10 cellular contexts compared by ENCODE assay signal in genomic region chr7:55100172-55100961, GRCh38.
DNase-seq lines count a peak whose midpoint lies in the region; ATAC-seq and TF ChIP-seq lines count a peak whose summit lies in the region.
"Had no signal": no experiment of that assay in that cellular context is flagged by ENCODE, and none has a peak within 500 bp of the region (broad histone marks: within the 10 kb centered on the region; RNA-seq: fewer than 3 reads in every experiment).

No MANE protein-coding gene starts in this region.

- no peak overlapping the region for H3K4me3 Mint-ChIP-seq in T-helper 17 cell

- H3K27me3 Mint-ChIP-seq in T-helper 17 cell: peaks cover 62% of the 10 kb centered on the region

- peaks cover 5% of the 10 kb centered on the region for H3K4me1 Mint-ChIP-seq in T-helper 17 cell

- DNase-seq in COR-L47 (lab: John Stamatoyannopoulos, UW) (peak; percentile 47), RWPE1 (ENCODE audit: low spot score) (no peak), cardiac septum (ENCODE audit: low spot score) (peak; percentile 90), putamen (ENCODE audit: low spot score) (peak; percentile 69), NCI-H446 (lab: John Stamatoyannopoulos, UW) (no peak), T-helper 17 cell (no peak)
- no peak for DNase-seq in activated CD8-positive, alpha-beta memory T cell treated with anti-CD3 and anti-CD28 coated beads for 24 hours
- DNase-seq: stimulated activated CD4-positive, alpha-beta T cell treated with anti-CD3 and anti-CD28 coated beads, Interleukin-2, amount 100 ng/mL, for 48 hours had no signal

- no peak for ATAC-seq in GM19351 (IDR thresholded peaks at IDR 0.05; ENCODE audit: unreplicated experiment)
- no peak for ATAC-seq in T-helper 17 cell
- ATAC-seq: left colon had no signal

- intact Hi-C loops in cardiac septum (cut with DNase I): no loop called here

- H3K27ac ChIP-seq in RWPE1: peak overlapping the region; percentile 79

- POLR2A ChIA-PET in RWPE1 (lab: Yijun Ruan, JAX; ENCODE audit: low non-redundant PET): no interaction called here

- H3K27ac Mint-ChIP-seq in T-helper 17 cell: no peak overlapping the region

- peaks cover 4% of the 10 kb centered on the region for H3K36me3 Mint-ChIP-seq in T-helper 17 cell (ENCODE audit: low read depth)

- no peak for TF ChIP-seq CTCF in RWPE1 (conservative IDR thresholded peaks at IDR 0.05; ENCODE audit: low read depth)

- H3K9me3 ChIP-seq in T-helper 17 cell (ENCODE audit: control insufficient read depth, low read length, poor library complexity, severe bottlenecking): no peaks in the 10 kb centered on the region

- CTCF ChIA-PET in RWPE1 (lab: Yijun Ruan, JAX): no interaction called here

Comparison
In these comparisons a context has a peak if more than half of its experiments do, and no peak if none do; other contexts are left out.
1. DNase-seq: peak in COR-L47 (single experiment), cardiac septum (single experiment) and putamen (single experiment); none in RWPE1 (single experiment), NCI-H446 (0 of 2), activated CD8-positive, alpha-beta memory T cell treated with anti-CD3 and anti-CD28 coated beads for 24 hours (single experiment) and T-helper 17 cell (0 of 3).